Comparison of ENCODE assay signal across 1 cellular context in the genomic region with DNA sequence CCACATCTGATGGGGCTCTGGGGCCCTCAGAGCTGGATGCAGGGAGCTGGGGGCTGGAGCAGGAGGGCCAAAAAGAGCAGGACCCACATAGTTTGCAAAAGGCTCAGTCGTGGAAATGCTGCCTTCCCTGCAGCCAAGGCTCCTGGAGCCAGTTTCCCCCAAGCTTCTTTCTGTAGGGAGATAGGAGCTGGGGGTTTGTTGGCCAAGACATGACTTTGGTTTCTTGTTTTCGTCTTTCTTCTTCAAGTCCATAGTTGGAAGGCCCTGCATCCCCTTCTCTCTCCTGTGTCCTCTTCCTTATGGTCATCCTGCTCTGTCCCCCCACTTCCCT.
TF ChIP-seq lines count a peak whose summit lies in the region.

No MANE protein-coding gene starts in this region.

TF ChIP-seq in HepG2, 621 proteins besides CTCF, POLR2A, EP300 and RAD21 (continues in another document):
- no peak for TF ChIP-seq NR2F2 (IDR thresholded peaks at IDR 0.05; ENCODE audit: borderline replicate concordance, low read depth)
- 0 out of 2 replicates have a peak, but pooled peaks have one; percentile 11 for TF ChIP-seq FOXP4 (CRISPR knock-in tag; IDR thresholded peaks at IDR 0.05)
- TF ChIP-seq SYNCRIP (IDR thresholded peaks at IDR 0.05; ENCODE audit: insufficient read depth, low read depth, low read length): no peak
- TF ChIP-seq LCORL (IDR thresholded peaks at IDR 0.05): no peak
- TF ChIP-seq LCORL (CRISPR knock-in tag; IDR thresholded peaks at IDR 0.05): peak; percentile 18
- TF ChIP-seq RNF2 (conservative IDR thresholded peaks at IDR 0.05; ENCODE audit: low read depth): no peak
- TF ChIP-seq SOX6 (IDR thresholded peaks at IDR 0.05): no peak
- no peak; the same call in 1 of the 2 replicates for TF ChIP-seq SOX6 (CRISPR knock-in tag; IDR thresholded peaks at IDR 0.05)
- TF ChIP-seq KLF13 (CRISPR knock-in tag; IDR thresholded peaks at IDR 0.05): no peak
- TF ChIP-seq ZKSCAN5 (CRISPR knock-in tag; IDR thresholded peaks at IDR 0.05): no peak
- TF ChIP-seq ZNF460 (CRISPR knock-in tag; IDR thresholded peaks at IDR 0.05; ENCODE audit: borderline replicate concordance): no peak
- TF ChIP-seq ZNF382 (CRISPR knock-in tag; IDR thresholded peaks at IDR 0.05; ENCODE audit: borderline replicate concordance): no peak
- TF ChIP-seq NR3C1 (CRISPR knock-in tag; IDR thresholded peaks at IDR 0.05): no peak
- no peak for TF ChIP-seq FOXA1 (IDR thresholded peaks at IDR 0.05)
- no peak for TF ChIP-seq FOXA1 (CRISPR knock-in tag; IDR thresholded peaks at IDR 0.05)
- no peak for TF ChIP-seq ZFP37 (CRISPR knock-in tag; IDR thresholded peaks at IDR 0.05; ENCODE audit: borderline replicate concordance)
- TF ChIP-seq, protein P1, sequence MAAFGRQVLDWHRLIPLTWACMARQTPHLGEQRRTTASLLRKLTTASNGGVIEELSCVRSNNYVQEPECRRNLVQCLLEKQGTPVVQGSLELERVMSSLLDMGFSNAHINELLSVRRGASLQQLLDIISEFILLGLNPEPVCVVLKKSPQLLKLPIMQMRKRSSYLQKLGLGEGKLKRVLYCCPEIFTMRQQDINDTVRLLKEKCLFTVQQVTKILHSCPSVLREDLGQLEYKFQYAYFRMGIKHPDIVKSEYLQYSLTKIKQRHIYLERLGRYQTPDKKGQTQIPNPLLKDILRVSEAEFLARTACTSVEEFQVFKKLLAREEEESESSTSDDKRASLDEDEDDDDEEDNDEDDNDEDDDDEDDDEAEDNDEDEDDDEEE (CRISPR knock-in tag; IDR thresholded peaks at IDR 0.05): no peak
- TF ChIP-seq, protein P2, sequence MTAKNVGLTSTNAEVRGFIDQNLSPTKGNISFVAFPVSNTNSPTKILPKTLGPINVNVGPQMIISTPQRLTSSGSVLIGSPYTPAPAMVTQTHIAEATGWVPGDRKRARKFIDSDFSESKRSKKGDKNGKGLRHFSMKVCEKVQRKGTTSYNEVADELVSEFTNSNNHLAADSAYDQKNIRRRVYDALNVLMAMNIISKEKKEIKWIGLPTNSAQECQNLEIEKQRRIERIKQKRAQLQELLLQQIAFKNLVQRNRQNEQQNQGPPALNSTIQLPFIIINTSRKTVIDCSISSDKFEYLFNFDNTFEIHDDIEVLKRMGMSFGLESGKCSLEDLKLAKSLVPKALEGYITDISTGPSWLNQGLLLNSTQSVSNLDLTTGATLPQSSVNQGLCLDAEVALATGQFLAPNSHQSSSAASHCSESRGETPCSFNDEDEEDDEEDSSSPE (CRISPR knock-in tag; IDR thresholded peaks at IDR 0.05): no peak
- 0 out of 2 replicates have a peak, but pooled peaks have one; percentile 4 for TF ChIP-seq IKZF5 (CRISPR knock-in tag; IDR thresholded peaks at IDR 0.05)
- TF ChIP-seq MAX (IDR thresholded peaks at IDR 0.05): 0 out of 2 replicates have a peak, but pooled peaks have one; percentile 5
- TF ChIP-seq, protein P3, sequence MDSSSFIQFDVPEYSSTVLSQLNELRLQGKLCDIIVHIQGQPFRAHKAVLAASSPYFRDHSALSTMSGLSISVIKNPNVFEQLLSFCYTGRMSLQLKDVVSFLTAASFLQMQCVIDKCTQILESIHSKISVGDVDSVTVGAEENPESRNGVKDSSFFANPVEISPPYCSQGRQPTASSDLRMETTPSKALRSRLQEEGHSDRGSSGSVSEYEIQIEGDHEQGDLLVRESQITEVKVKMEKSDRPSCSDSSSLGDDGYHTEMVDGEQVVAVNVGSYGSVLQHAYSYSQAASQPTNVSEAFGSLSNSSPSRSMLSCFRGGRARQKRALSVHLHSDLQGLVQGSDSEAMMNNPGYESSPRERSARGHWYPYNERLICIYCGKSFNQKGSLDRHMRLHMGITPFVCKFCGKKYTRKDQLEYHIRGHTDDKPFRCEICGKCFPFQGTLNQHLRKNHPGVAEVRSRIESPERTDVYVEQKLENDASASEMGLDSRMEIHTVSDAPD (CRISPR knock-in tag; IDR thresholded peaks at IDR 0.05): no peak
- 0 out of 2 replicates have a peak, but pooled peaks have one; percentile 0 for TF ChIP-seq ZMYM2 (CRISPR knock-in tag; IDR thresholded peaks at IDR 0.05)
- no peak for TF ChIP-seq RARA (CRISPR knock-in tag; IDR thresholded peaks at IDR 0.05)
- TF ChIP-seq MAFF (IDR thresholded peaks at IDR 0.05; ENCODE audit: low read depth, low read length): no peak
- no peak for TF ChIP-seq ZZZ3 (CRISPR knock-in tag; IDR thresholded peaks at IDR 0.05; ENCODE audit: borderline replicate concordance)
- TF ChIP-seq ZNF572 (CRISPR knock-in tag; IDR thresholded peaks at IDR 0.05): no peak
- TF ChIP-seq ZNF143 (CRISPR knock-in tag; IDR thresholded peaks at IDR 0.05): 0 out of 2 replicates have a peak, but pooled peaks have one; percentile 20
- no peak for TF ChIP-seq STAT5B (CRISPR knock-in tag; IDR thresholded peaks at IDR 0.05)
- TF ChIP-seq CENPT (CRISPR knock-in tag; IDR thresholded peaks at IDR 0.05; ENCODE audit: low read depth): no peak
- 0 out of 2 replicates have a peak, but pooled peaks have one; percentile 9 for TF ChIP-seq YEATS4 (CRISPR knock-in tag; IDR thresholded peaks at IDR 0.05; ENCODE audit: borderline replicate concordance)
- no peak for TF ChIP-seq GATAD2A (CRISPR knock-in tag; IDR thresholded peaks at IDR 0.05)
- no peak for TF ChIP-seq EHMT2 (IDR thresholded peaks at IDR 0.05; ENCODE audit: borderline replicate concordance, low read depth, low read length)
- no peak for TF ChIP-seq POLR2AphosphoS2 (IDR thresholded peaks at IDR 0.05; ENCODE audit: low read depth, low read length)
- no peak for TF ChIP-seq TBX3 (IDR thresholded peaks at IDR 0.05; ENCODE audit: borderline replicate concordance)
- 0 out of 2 replicates have a peak, but pooled peaks have one; percentile 1 for TF ChIP-seq POGZ (CRISPR knock-in tag; IDR thresholded peaks at IDR 0.05)
- TF ChIP-seq ZNF776 (CRISPR knock-in tag; IDR thresholded peaks at IDR 0.05): 0 out of 2 replicates have a peak, but pooled peaks have one; percentile 6
- TF ChIP-seq ZNF124 (CRISPR knock-in tag; IDR thresholded peaks at IDR 0.05): 0 out of 2 replicates have a peak, but pooled peaks have one; percentile 6
- no peak for TF ChIP-seq SKIL (CRISPR knock-in tag; IDR thresholded peaks at IDR 0.05; ENCODE audit: borderline replicate concordance)
- TF ChIP-seq, protein P4, sequence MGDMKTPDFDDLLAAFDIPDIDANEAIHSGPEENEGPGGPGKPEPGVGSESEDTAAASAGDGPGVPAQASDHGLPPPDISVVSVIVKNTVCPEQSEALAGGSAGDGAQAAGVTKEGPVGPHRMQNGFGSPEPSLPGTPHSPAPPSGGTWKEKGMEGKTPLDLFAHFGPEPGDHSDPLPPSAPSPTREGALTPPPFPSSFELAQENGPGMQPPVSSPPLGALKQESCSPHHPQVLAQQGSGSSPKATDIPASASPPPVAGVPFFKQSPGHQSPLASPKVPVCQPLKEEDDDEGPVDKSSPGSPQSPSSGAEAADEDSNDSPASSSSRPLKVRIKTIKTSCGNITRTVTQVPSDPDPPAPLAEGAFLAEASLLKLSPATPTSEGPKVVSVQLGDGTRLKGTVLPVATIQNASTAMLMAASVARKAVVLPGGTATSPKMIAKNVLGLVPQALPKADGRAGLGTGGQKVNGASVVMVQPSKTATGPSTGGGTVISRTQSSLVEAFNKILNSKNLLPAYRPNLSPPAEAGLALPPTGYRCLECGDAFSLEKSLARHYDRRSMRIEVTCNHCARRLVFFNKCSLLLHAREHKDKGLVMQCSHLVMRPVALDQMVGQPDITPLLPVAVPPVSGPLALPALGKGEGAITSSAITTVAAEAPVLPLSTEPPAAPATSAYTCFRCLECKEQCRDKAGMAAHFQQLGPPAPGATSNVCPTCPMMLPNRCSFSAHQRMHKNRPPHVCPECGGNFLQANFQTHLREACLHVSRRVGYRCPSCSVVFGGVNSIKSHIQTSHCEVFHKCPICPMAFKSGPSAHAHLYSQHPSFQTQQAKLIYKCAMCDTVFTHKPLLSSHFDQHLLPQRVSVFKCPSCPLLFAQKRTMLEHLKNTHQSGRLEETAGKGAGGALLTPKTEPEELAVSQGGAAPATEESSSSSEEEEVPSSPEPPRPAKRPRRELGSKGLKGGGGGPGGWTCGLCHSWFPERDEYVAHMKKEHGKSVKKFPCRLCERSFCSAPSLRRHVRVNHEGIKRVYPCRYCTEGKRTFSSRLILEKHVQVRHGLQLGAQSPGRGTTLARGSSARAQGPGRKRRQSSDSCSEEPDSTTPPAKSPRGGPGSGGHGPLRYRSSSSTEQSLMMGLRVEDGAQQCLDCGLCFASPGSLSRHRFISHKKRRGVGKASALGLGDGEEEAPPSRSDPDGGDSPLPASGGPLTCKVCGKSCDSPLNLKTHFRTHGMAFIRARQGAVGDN (CRISPR knock-in tag; IDR thresholded peaks at IDR 0.05): peak; percentile 53
- TF ChIP-seq TCF12 (IDR thresholded peaks at IDR 0.05): no peak
- TF ChIP-seq TCF12 (CRISPR knock-in tag; IDR thresholded peaks at IDR 0.05): no peak; the same call in 1 of the 2 replicates
- TF ChIP-seq, protein P5, sequence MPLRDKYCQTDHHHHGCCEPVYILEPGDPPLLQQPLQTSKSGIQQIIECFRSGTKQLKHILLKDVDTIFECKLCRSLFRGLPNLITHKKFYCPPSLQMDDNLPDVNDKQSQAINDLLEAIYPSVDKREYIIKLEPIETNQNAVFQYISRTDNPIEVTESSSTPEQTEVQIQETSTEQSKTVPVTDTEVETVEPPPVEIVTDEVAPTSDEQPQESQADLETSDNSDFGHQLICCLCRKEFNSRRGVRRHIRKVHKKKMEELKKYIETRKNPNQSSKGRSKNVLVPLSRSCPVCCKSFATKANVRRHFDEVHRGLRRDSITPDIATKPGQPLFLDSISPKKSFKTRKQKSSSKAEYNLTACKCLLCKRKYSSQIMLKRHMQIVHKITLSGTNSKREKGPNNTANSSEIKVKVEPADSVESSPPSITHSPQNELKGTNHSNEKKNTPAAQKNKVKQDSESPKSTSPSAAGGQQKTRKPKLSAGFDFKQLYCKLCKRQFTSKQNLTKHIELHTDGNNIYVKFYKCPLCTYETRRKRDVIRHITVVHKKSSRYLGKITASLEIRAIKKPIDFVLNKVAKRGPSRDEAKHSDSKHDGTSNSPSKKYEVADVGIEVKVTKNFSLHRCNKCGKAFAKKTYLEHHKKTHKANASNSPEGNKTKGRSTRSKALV (CRISPR knock-in tag; IDR thresholded peaks at IDR 0.05): no peak
- no peak for TF ChIP-seq HDAC6 (IDR thresholded peaks at IDR 0.05; ENCODE audit: low read depth, low read length)
- TF ChIP-seq GPBP1L1 (CRISPR knock-in tag; IDR thresholded peaks at IDR 0.05): no peak
